Comparison of ENCODE assay signal across 28 cellular contexts in the genomic region with DNA sequence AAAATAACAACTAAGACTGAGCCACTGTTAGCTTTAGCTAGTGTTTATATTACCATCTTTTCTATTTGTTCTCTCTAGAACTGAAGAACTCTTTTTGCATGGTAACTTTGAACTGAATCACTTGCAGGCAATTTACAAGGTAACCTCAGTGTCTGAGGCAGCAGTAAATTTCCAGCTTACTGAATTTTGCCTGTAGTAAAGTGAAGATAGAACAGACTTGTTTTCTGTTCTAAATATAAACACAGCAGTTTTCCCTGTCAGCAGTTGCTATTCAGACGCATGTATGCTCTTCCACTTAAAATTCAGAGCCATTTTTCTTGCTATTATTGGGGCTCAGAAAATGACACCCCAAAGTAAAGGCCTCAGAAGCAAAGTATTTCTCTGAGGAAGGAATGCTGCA.
DNase-seq lines count a peak whose midpoint lies in the region; ATAC-seq and TF ChIP-seq lines count a peak whose summit lies in the region.
"Had no signal": no experiment of that assay in that cellular context is flagged by ENCODE, and none has a peak within 500 bp of the region (broad histone marks: within the 10 kb centered on the region; RNA-seq: fewer than 3 reads in every experiment).

No MANE protein-coding gene starts in this region.

- H3K79me2 ChIP-seq in MM.1S (ENCODE audit: low read length), result no peaks in the 10 kb centered on the region

- H3K9ac ChIP-seq in MM.1S (ENCODE audit: low read length) (peak overlapping the region; percentile 60), neuronal stem cell (ENCODE audit: low read depth, low read length, poor library complexity) (no peak overlapping the region)

- no peak for TF ChIP-seq CTCF in MM.1S (IDR thresholded peaks at IDR 0.05; ENCODE audit: low read length)

- H3K9me3 Mint-ChIP-seq in activated CD4-positive, alpha-beta T cell treated with anti-CD3 and anti-CD28 coated beads for 36 hours (ENCODE audit: low read depth), result no peaks in the 10 kb centered on the region
- H3K9me3 Mint-ChIP-seq: memory B cell, T-cell had no signal

- H3K36me3 Mint-ChIP-seq in activated CD4-positive, alpha-beta T cell treated with anti-CD3 and anti-CD28 coated beads for 36 hours (ENCODE audit: low read depth), result peaks cover 2% of the 10 kb centered on the region
- H3K36me3 Mint-ChIP-seq: activated naive CD8-positive, alpha-beta T cell; memory B cell; stimulated activated naive B cell treated with anti-CD40 and anti-IgM and Interleukin-4, amounts not matched to agents 10 μg/mL and 1 μg/mL and 100 μg/mL, for 72 hours; T-cell had no signal

- H4K91ac ChIP-seq in neuronal stem cell (ENCODE audit: low read depth, low read length, poor library complexity), result no peak overlapping the region

- H2BK120ac ChIP-seq in neuronal stem cell (ENCODE audit: low read depth, low read length), result no peak overlapping the region

- H2BK5ac ChIP-seq in neuronal stem cell (ENCODE audit: low read length), result no peak overlapping the region

- H3K4ac ChIP-seq in neuronal stem cell (ENCODE audit: low read length), result no peak overlapping the region

- H3K9me3 ChIP-seq in MM.1S (replicated peaks; ENCODE audit: insufficient read depth, low read length), result no peaks in the 10 kb centered on the region
- H3K9me3 ChIP-seq in neuronal stem cell (replicated peaks in 1 of 2; ENCODE audit: control insufficient read depth in 2 of 2, insufficient read depth in 1 of 2, low read depth in 1 of 2, low read length in 2 of 2), result no peaks in the 10 kb centered on the region
- H3K9me3 ChIP-seq: Caco-2, prostate gland, upper lobe of left lung had no signal

- H3K36me3 ChIP-seq in MM.1S (replicated peaks; ENCODE audit: insufficient read depth, low read length) (no peaks in the 10 kb centered on the region), neuronal stem cell (replicated peaks in 1 of 2; ENCODE audit: control insufficient read depth in 2 of 2, insufficient read depth in 2 of 2, low read length in 2 of 2) (no peaks in the 10 kb centered on the region)
- H3K36me3 ChIP-seq: gastroesophageal sphincter, prostate gland, upper lobe of left lung had no signal

- peak overlapping the region; percentile 93 for H3K27ac ChIP-seq in MM.1S (ENCODE audit: low read length)
- no peak overlapping the region for H3K27ac ChIP-seq in neuronal stem cell (replicated peaks; ENCODE audit: low read length)
- H3K27ac ChIP-seq: gastroesophageal sphincter, PC-9, prostate gland, upper lobe of left lung had no signal

- H4K20me1 ChIP-seq in MM.1S (ENCODE audit: insufficient read depth, low read length), result no peaks in the 10 kb centered on the region

- peaks cover 11% of the 10 kb centered on the region for H3F3A ChIP-seq in MM.1S (ENCODE audit: insufficient read depth, low read length)

- in situ Hi-C loops in G401 (cut with HindIII; ENCODE audit: low sequenced_read_pairs), result no loop called here

- WGBS in neuronal stem cell (ENCODE audit: extremely low coverage in 2 of 2, insufficient read length in 2 of 2, insufficient replicate concordance in 1 of 2), 2 donors, result no CpG with 5 or more reads among the region's 1 CpG

- no peak overlapping the region for H2AK5ac ChIP-seq in neuronal stem cell (ENCODE audit: low read depth, low read length)

- H4K8ac ChIP-seq in neuronal stem cell (ENCODE audit: low read depth, low read length), result no peak overlapping the region

- H2AFZ ChIP-seq in MM.1S (ENCODE audit: low read length), result peak overlapping the region; percentile 49
- H2AFZ ChIP-seq in neuronal stem cell (ENCODE audit: low read length), result peak overlapping the region; percentile 53
- H2AFZ ChIP-seq: PC-9 had no signal

- H3K4me3 Mint-ChIP-seq in activated CD4-positive, alpha-beta T cell treated with anti-CD3 and anti-CD28 coated beads for 36 hours, result no peak overlapping the region
- H3K4me3 Mint-ChIP-seq: activated CD4-positive, alpha-beta T cell treated with anti-CD3 and anti-CD28 coated beads, Interleukin-2, amount 10 ng/mL, durations not matched to agents 7 days and 5 days; activated naive CD8-positive, alpha-beta T cell; memory B cell; stimulated activated naive B cell treated with anti-CD40 and anti-IgM and Interleukin-4, amounts not matched to agents 10 μg/mL and 1 μg/mL and 100 μg/mL, for 72 hours; T-cell had no signal

- ATAC-seq in left ventricle myocardium superior (peak; percentile 62), HG03135 (IDR thresholded peaks at IDR 0.05; ENCODE audit: unreplicated experiment) (no peak)
- ATAC-seq in activated CD4-positive, alpha-beta T cell treated with anti-CD3 and anti-CD28 coated beads for 36 hours, result no peak
- ATAC-seq: gastroesophageal sphincter; stimulated activated naive B cell treated with anti-CD40 and anti-IgM and Interleukin-4, amounts not matched to agents 10 μg/mL and 1 μg/mL and 100 μg/mL, for 72 hours; T-cell had no signal

- H3K9me2 ChIP-seq in MM.1S (replicated peaks; ENCODE audit: insufficient read depth, low read length), result no peaks in the 10 kb centered on the region

- H3K79me1 ChIP-seq in neuronal stem cell (ENCODE audit: low read depth, low read length), result no peaks in the 10 kb centered on the region

- H3K27me3 ChIP-seq in MM.1S (replicated peaks; ENCODE audit: insufficient read depth, low read length) (no peaks in the 10 kb centered on the region), neuronal stem cell (ENCODE audit: control insufficient read depth in 3 of 3, insufficient read depth in 3 of 3, low read depth in 1 of 3, low read length in 3 of 3) (no peaks in the 10 kb centered on the region)
- H3K27me3 ChIP-seq: gastroesophageal sphincter, upper lobe of left lung had no signal

- H3K4me1 ChIP-seq in MM.1S (ENCODE audit: low read length) (peaks cover 40% of the 10 kb centered on the region), neuronal stem cell (ENCODE audit: control insufficient read depth in 2 of 2, insufficient read depth in 1 of 2, low read depth in 1 of 2, low read length in 2 of 2) (no peaks in the 10 kb centered on the region)
- H3K4me1 ChIP-seq: Caco-2, gastroesophageal sphincter, prostate gland, upper lobe of left lung had no signal

- H3K4me2 ChIP-seq in MM.1S (ENCODE audit: low read depth, low read length) (peak overlapping the region; percentile 72), neuronal stem cell (ENCODE audit: insufficient read depth, low read length, poor library complexity, severe bottlenecking) (no peak overlapping the region)
- H3K4me2 ChIP-seq: PC-9 had no signal

- no peak overlapping the region for H3K18ac ChIP-seq in neuronal stem cell (ENCODE audit: low read length)

- intact Hi-C loops in left ventricle myocardium superior (cut with micrococcal nuclease), result no loop called here
- intact Hi-C loops in activated CD4-positive, alpha-beta T cell treated with anti-CD3 and anti-CD28 coated beads for 36 hours (cut with DNase I, micrococcal nuclease), result no loop called here

- peak; percentile 6 for DNase-seq in G401 (ENCODE audit: low spot score)
- DNase-seq in MM.1S, result peak; percentile 85
- no peak for DNase-seq in left ventricle myocardium superior
- no peak for DNase-seq in neuronal stem cell (ENCODE audit: low spot score)
- no peak for DNase-seq in activated effector memory CD4-positive, alpha-beta T cell treated with Interleukin-2 at 50 U/mL for 16 hours
- no peak for DNase-seq in activated CD4-positive, alpha-beta T cell treated with anti-CD3 and anti-CD28 coated beads for 36 hours
- DNase-seq: activated CD4-positive, alpha-beta T cell treated with anti-CD3 and anti-CD28 coated beads, Interleukin-2, amount 10 ng/mL, durations not matched to agents 7 days and 5 days; activated effector memory CD4-positive, alpha-beta T cell treated with anti-CD3 and anti-CD28 coated beads, Interleukin-2, amount 50 U/mL, for 16 hours; activated T-cell treated with anti-CD3 and anti-CD28 coated beads, Interleukin-2, amount 50 U/mL, for 1 hour; C1 segment of cervical spinal cord; Caco-2; DMS79 treated with DMSO at 0.1 percent for 48 hours; GF-D8; hypothalamus; NCI-H1092 treated with DMSO at 0.1 percent for 48 hours; NCI-H187 treated with DMSO at 0.1 percent for 48 hours; NCI-H524; PC-9; SIG-M5; stimulated activated naive B cell treated with anti-CD40 and anti-IgM and Interleukin-4, amounts not matched to agents 10 μg/mL and 1 μg/mL and 100 μg/mL, for 72 hours; substantia nigra; T-cell; upper lobe of left lung had no signal

- POLR2A ChIA-PET in activated CD4-positive, alpha-beta T cell treated with anti-CD3 and anti-CD28 coated beads for 36 hours (lab: Charles Lee), result no interaction called here

- H3K4me1 Mint-ChIP-seq in activated CD4-positive, alpha-beta T cell treated with anti-CD3 and anti-CD28 coated beads for 36 hours, result peaks cover 3% of the 10 kb centered on the region
- H3K4me1 Mint-ChIP-seq: activated CD4-positive, alpha-beta T cell treated with anti-CD3 and anti-CD28 coated beads, Interleukin-2, amount 10 ng/mL, durations not matched to agents 7 days and 5 days; memory B cell; stimulated activated naive B cell treated with anti-CD40 and anti-IgM and Interleukin-4, amounts not matched to agents 10 μg/mL and 1 μg/mL and 100 μg/mL, for 72 hours had no signal

- CTCF ChIA-PET in activated CD4-positive, alpha-beta T cell treated with anti-CD3 and anti-CD28 coated beads for 36 hours (lab: Charles Lee), result no interaction called here

- H2BK15ac ChIP-seq in neuronal stem cell (ENCODE audit: low read length), result no peak overlapping the region

- H3K4me3 ChIP-seq in MM.1S (ENCODE audit: low read length) (peak overlapping the region; percentile 8; the same call in 1 of the 2 replicates), neuronal stem cell (ENCODE audit: low read length in 2 of 2) (no peak overlapping the region)
- H3K4me3 ChIP-seq: gastroesophageal sphincter, PC-9, prostate gland, upper lobe of left lung had no signal

- no peak overlapping the region for H3K14ac ChIP-seq in neuronal stem cell (ENCODE audit: low read length)

- no peak overlapping the region for H2BK12ac ChIP-seq in neuronal stem cell (ENCODE audit: low read length)

- no peak overlapping the region for H3K23ac ChIP-seq in neuronal stem cell (ENCODE audit: low read depth, low read length, poor library complexity)

- no peak overlapping the region for H3K27ac Mint-ChIP-seq in activated CD4-positive, alpha-beta T cell treated with anti-CD3 and anti-CD28 coated beads for 36 hours
- H3K27ac Mint-ChIP-seq: activated CD4-positive, alpha-beta T cell treated with anti-CD3 and anti-CD28 coated beads, Interleukin-2, amount 10 ng/mL, durations not matched to agents 7 days and 5 days; activated naive CD8-positive, alpha-beta T cell; memory B cell; stimulated activated naive B cell treated with anti-CD40 and anti-IgM and Interleukin-4, amounts not matched to agents 10 μg/mL and 1 μg/mL and 100 μg/mL, for 72 hours; T-cell had no signal

- no peaks in the 10 kb centered on the region for H3K27me3 Mint-ChIP-seq in activated CD4-positive, alpha-beta T cell treated with anti-CD3 and anti-CD28 coated beads for 36 hours
- H3K27me3 Mint-ChIP-seq: activated CD4-positive, alpha-beta T cell treated with anti-CD3 and anti-CD28 coated beads, Interleukin-2, amount 10 ng/mL, durations not matched to agents 7 days and 5 days; activated naive CD8-positive, alpha-beta T cell; memory B cell; stimulated activated naive B cell treated with anti-CD40 and anti-IgM and Interleukin-4, amounts not matched to agents 10 μg/mL and 1 μg/mL and 100 μg/mL, for 72 hours; T-cell had no signal

Comparison
In these comparisons a context has a peak if more than half of its experiments do, and no peak if none do; other contexts are left out.
1. DNase-seq: peak in G401 (single experiment) and MM.1S (single experiment); none in left ventricle myocardium superior (single experiment), neuronal stem cell (single experiment), activated effector memory CD4-positive, alpha-beta T cell treated with Interleukin-2 at 50 U/mL for 16 hours (single experiment) and activated CD4-positive, alpha-beta T cell treated with anti-CD3 and anti-CD28 coated beads for 36 hours (single experiment).